Comparison of ENCODE assay signal across 11 cellular contexts in the genomic region with DNA sequence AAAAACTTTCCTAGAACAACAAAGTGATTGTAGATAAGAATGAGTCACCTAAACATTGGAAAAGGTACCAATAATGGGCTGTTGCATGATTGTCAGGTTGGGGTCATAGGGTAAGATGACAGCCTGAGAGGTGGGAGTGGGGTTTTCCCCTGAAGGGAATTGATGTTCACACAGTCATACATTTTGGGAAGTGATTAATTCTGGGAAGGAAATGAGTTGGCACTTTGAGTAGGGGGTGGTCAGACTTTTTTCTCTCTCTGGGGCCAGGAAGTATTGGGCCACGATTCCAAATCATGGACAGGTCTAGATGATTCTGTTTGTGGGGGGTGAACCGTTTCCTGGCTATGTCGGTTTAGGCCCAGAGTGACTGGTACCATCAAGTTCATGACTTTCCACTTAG. TPM values are rescaled to one million over a fixed set of nuclear protein-coding genes. Genes with fewer than 3 reads are reported as not detected.
A peak's percentile ranks its signal among the peaks of the same experiment; 100 is the strongest.
DNase-seq lines count a peak whose midpoint lies in the region; ATAC-seq, FAIRE-seq and TF ChIP-seq lines count a peak whose summit lies in the region.
"Had no signal": no experiment of that assay in that cellular context is flagged by ENCODE, and none has a peak within 500 bp of the region (broad histone marks: within the 10 kb centered on the region; RNA-seq: fewer than 3 reads in every experiment).

No MANE protein-coding gene starts in this region.

- 74% methylated on average over 3 of the region's 3 CpGs for WGBS in A549 (ENCODE audit: missing lambda C conversion rate)
- WGBS in thyroid gland, 2 donors: 83 to 85% methylated on average over 3 of the region's 3 CpGs

- H3K36me3 ChIP-seq in thyroid gland: no peaks in the 10 kb centered on the region

- no peak for FAIRE-seq in A549 (lab: Jason Lieb, UNC)
- FAIRE-seq: HepG2 had no signal

- TF ChIP-seq RAD21 in A549 (conservative IDR thresholded peaks at IDR 0.05 in 1 of 2, IDR thresholded peaks at IDR 0.05 in 1 of 2): no peak

- H3K27ac Mint-ChIP-seq in activated B cell treated with CpG ODN at 0.5 μM for 24 hours: peak overlapping the region; percentile 84

- ATAC-seq in A549: no peak
- peak; percentile 11 for ATAC-seq in GM21423 (IDR thresholded peaks at IDR 0.05; ENCODE audit: unreplicated experiment)
- ATAC-seq in activated B cell treated with CpG ODN at 0.5 μM for 24 hours (ENCODE audit: low read depth): peak; percentile 57
- no peak for ATAC-seq in GM21619 (IDR thresholded peaks at IDR 0.05; ENCODE audit: unreplicated experiment)
- ATAC-seq: HepG2 had no signal

- H3K4me3 Mint-ChIP-seq in activated B cell treated with CpG ODN at 0.5 μM for 24 hours: peak overlapping the region; percentile 17

- peaks cover 46% of the 10 kb centered on the region for H3K4me1 ChIP-seq in A549
- H3K4me1 ChIP-seq in thyroid gland: peaks cover 7 to 24% of the 10 kb centered on the region in 2 donors

- DNase-seq in A549 (ENCODE audit: low read depth in 1 of 2, low spot score in 1 of 2) (no peak), activated B cell treated with CpG ODN at 0.5 μM for 24 hours (no peak), fibroblast of mammary gland (ENCODE audit: low read depth) (peak; percentile 32), thyroid gland (no peak), NCI-H2107 (lab: John Stamatoyannopoulos, UW) (no peak), NCI-H1417 treated with DMSO at 0.1 percent for 48 hours (lab: John Stamatoyannopoulos, UW) (no peak)
- DNase-seq: NCI-H446 had no signal

- TF ChIP-seq EP300 in A549 (IDR thresholded peaks at IDR 0.05): no peak

- H3K36me3 Mint-ChIP-seq in activated B cell treated with CpG ODN at 0.5 μM for 24 hours (ENCODE audit: low read depth): no peaks in the 10 kb centered on the region

- intact Hi-C loops in activated B cell treated with CpG ODN at 0.5 μM for 24 hours (cut with micrococcal nuclease): loop anchor here (1.0 to 10.0 kb wide), 6 partner anchors 9 to 499 kb away; a partner anchor contains a TSS
- intact Hi-C loops in thyroid gland (cut with DNase I): no loop called here

- H3K27me3 ChIP-seq in thyroid gland: no peaks in the 10 kb centered on the region
- H3K27me3 ChIP-seq: hepatocyte had no signal

- no peaks in the 10 kb centered on the region for H3K9me3 ChIP-seq in A549
- H3K9me3 ChIP-seq in thyroid gland: no peaks in the 10 kb centered on the region

- peaks cover 5% of the 10 kb centered on the region for H3K9me3 Mint-ChIP-seq in activated B cell treated with CpG ODN at 0.5 μM for 24 hours

- TF ChIP-seq CTCF in A549 (IDR thresholded peaks at IDR 0.05) (no peak), activated B cell treated with CpG ODN at 0.5 μM for 24 hours (IDR thresholded peaks at IDR 0.05) (no peak), fibroblast of mammary gland (conservative IDR thresholded peaks at IDR 0.05; ENCODE audit: control insufficient read depth, insufficient read depth, low read depth, low read length) (no peak), thyroid gland (IDR thresholded peaks at IDR 0.05) (no peak)

- H3K4me2 ChIP-seq in A549: no peak overlapping the region
- H3K4me2 ChIP-seq: hepatocyte had no signal

- CTCF ChIA-PET in A549 (lab: Yijun Ruan, JAX): interaction anchor here (0.6 to 0.9 kb wide), 2 partner anchors 11 to 1754 kb away, joined by 3 read pairs; no protein-coding TSS in a partner anchor
- CTCF ChIA-PET in activated B cell treated with CpG ODN at 0.5 μM for 24 hours (lab: Charles Lee): interaction anchor here (1.6 kb wide), 1 partner anchor 13 kb away, joined by 6 read pairs; no protein-coding TSS in a partner anchor

- POLR2A ChIA-PET in A549 (lab: Yijun Ruan, JAX) (no interaction called here), activated B cell treated with CpG ODN at 0.5 μM for 24 hours (lab: Charles Lee) (interaction anchor here (0.9 to 1.8 kb wide), 3 partner anchors 10 to 306 kb away, joined by 3 to 6 read pairs (median 4); a partner anchor contains a TSS)

- H3K4me3 ChIP-seq in A549: no peak overlapping the region
- no peak overlapping the region for H3K4me3 ChIP-seq in fibroblast of mammary gland (ENCODE audit: control insufficient read depth, low read depth, low read length)
- no peak overlapping the region for H3K4me3 ChIP-seq in thyroid gland (replicated peaks in 1 of 3)
- H3K4me3 ChIP-seq: hepatocyte had no signal

- TF ChIP-seq POLR2A in A549 (IDR thresholded peaks at IDR 0.05; ENCODE audit: low read length): no peak
- no peak for TF ChIP-seq POLR2A in thyroid gland (IDR thresholded peaks at IDR 0.05)

- peak overlapping the region; percentile 65 to 77; a peak in 5 of 6 replicates for H3K27ac ChIP-seq in A549
- H3K27ac ChIP-seq in thyroid gland: no peak overlapping the region
- H3K27ac ChIP-seq: hepatocyte had no signal

- H3K4me1 Mint-ChIP-seq in activated B cell treated with CpG ODN at 0.5 μM for 24 hours: peaks cover 65% of the 10 kb centered on the region

- H3K27me3 Mint-ChIP-seq in activated B cell treated with CpG ODN at 0.5 μM for 24 hours: no peaks in the 10 kb centered on the region

TF ChIP-seq in A549, 52 proteins besides CTCF, POLR2A, EP300 and RAD21:
- TF ChIP-seq, protein P1, sequence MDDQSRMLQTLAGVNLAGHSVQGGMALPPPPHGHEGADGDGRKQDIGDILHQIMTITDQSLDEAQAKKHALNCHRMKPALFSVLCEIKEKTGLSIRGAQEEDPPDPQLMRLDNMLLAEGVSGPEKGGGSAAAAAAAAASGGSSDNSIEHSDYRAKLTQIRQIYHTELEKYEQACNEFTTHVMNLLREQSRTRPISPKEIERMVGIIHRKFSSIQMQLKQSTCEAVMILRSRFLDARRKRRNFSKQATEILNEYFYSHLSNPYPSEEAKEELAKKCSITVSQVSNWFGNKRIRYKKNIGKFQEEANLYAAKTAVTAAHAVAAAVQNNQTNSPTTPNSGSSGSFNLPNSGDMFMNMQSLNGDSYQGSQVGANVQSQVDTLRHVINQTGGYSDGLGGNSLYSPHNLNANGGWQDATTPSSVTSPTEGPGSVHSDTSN (IDR thresholded peaks at IDR 0.05): no peak
- no peak for TF ChIP-seq GATA3 (IDR thresholded peaks at IDR 0.05; ENCODE audit: borderline replicate concordance)
- no peak for TF ChIP-seq TFCP2L1 (CRISPR knock-in tag; IDR thresholded peaks at IDR 0.05)
- no peak for TF ChIP-seq EHF (CRISPR knock-in tag; IDR thresholded peaks at IDR 0.05)

RNA-seq across cellular contexts. Expression of a gene that starts 36.8 kb away (rescaled TPM):
- polyA plus RNA-seq in A549 (2011; rRNA removed) (not detected in 2 replicates), A549 (2017; fragmentation: RNase III; extraction: RNeasy Plus Mini Kit Qiagen cat#74134 plus additional on column Dnase treatment) (not detected in 3 replicates)
- not detected in 2 replicates for polyA plus RNA-seq in A549 (2012; cell fraction: cytosol; rRNA removed)
- not detected in 2 replicates for polyA plus RNA-seq in A549 (2012; cell fraction: nucleus; rRNA removed)
- not detected in 2 replicates for polyA minus RNA-seq in A549 (2011; rRNA and poly(A)+ RNA removed)
- total RNA-seq in activated B cell treated with CpG ODN at 0.5 μM for 24 hours (0.69 and 1.0 TPM in 2 replicates), thyroid gland (1 to 10 TPM; 1.3 to 4.2 (median 2.1) TPM)
- total RNA-seq: hepatocyte, HepG2 had no signal
- polyA plus RNA-seq: hepatocyte, HepG2 had no signal

Comparison
In these comparisons a context has a peak if more than half of its experiments do, and no peak if none do; other contexts are left out.
1. ATAC-seq: peak in GM21423 (single experiment) and activated B cell treated with CpG ODN at 0.5 μM for 24 hours (single experiment); none in A549 (0 of 2) and GM21619 (single experiment).
2. H3K27ac ChIP-seq: peak in A549 (2 of 2); none in thyroid gland (0 of 3).